In genomic region chr6:31157543-31158139, GRCh38 we compare ENCODE assay signal across 8 cellular contexts. TPM values are rescaled to one million over a fixed set of nuclear protein-coding genes. Genes with fewer than 3 reads are reported as not detected.
DNase-seq lines count a peak whose midpoint lies in the region; ATAC-seq and TF ChIP-seq lines count a peak whose summit lies in the region.

Gene CCHCR1 (minus strand): TSS chr6:31157802. CDS start chr6:31157600, 202 bp downstream.

- TF ChIP-seq EP300 in esophagus muscularis mucosa (IDR thresholded peaks at IDR 0.05): no peak

- peaks cover 3% of the 10 kb centered on the region for H3K36me3 Mint-ChIP-seq in neural crest cell (ENCODE audit: low read depth)

- no peaks in the 10 kb centered on the region for H3K27me3 Mint-ChIP-seq in neural crest cell (ENCODE audit: low read depth)

- no peaks in the 10 kb centered on the region for H3K9me3 ChIP-seq in esophagus muscularis mucosa

- peak within 1 kb of the TSS; percentile 60 to 71 (median 69) for H3K4me3 ChIP-seq in esophagus muscularis mucosa

- no peaks in the 10 kb centered on the region for H3K27me3 ChIP-seq in esophagus muscularis mucosa

- no peaks in the 10 kb centered on the region for H3K9me3 Mint-ChIP-seq in neural crest cell

- H3K27ac ChIP-seq in esophagus muscularis mucosa (replicated peaks in 1 of 4): peak within 1 kb of the TSS; percentile 77 to 84 (median 81)

- TF ChIP-seq POLR2A in esophagus muscularis mucosa (IDR thresholded peaks at IDR 0.05; ENCODE audit: low read depth): no peak

- H3K4me3 Mint-ChIP-seq in neural crest cell: peak within 1 kb of the TSS; percentile 92

- peaks cover 16 to 28% (median 26%) of the 10 kb centered on the region in 4 donors for H3K4me1 ChIP-seq in esophagus muscularis mucosa

- intact Hi-C loops in esophagus muscularis mucosa (cut with DNase I): no loop called here

- 10% methylated on average over 13 of the region's 14 CpGs for WGBS in esophagus muscularis mucosa

- peaks cover 31% of the 10 kb centered on the region for H3K4me1 Mint-ChIP-seq in neural crest cell

- ATAC-seq in GM21529 (IDR thresholded peaks at IDR 0.05; ENCODE audit: unreplicated experiment) (peak; percentile 14), HG03432 (IDR thresholded peaks at IDR 0.05; ENCODE audit: unreplicated experiment) (no peak), GM19328 (IDR thresholded peaks at IDR 0.05; ENCODE audit: unreplicated experiment) (no peak)

- peak within 1 kb of the TSS; percentile 66 for H3K27ac Mint-ChIP-seq in neural crest cell (ENCODE audit: unreplicated experiment)

- H3K36me3 ChIP-seq in esophagus muscularis mucosa: peaks cover 4 to 39% (median 31%) of the 10 kb centered on the region in 4 donors

- TF ChIP-seq CTCF in esophagus muscularis mucosa (IDR thresholded peaks at IDR 0.05): no peak
- TF ChIP-seq CTCF in neural crest cell (conservative IDR thresholded peaks at IDR 0.05): no peak

- DNase-seq in RPMI7951 (ENCODE audit: low read depth): no peak
- no peak for DNase-seq in esophagus muscularis mucosa (ENCODE audit: extremely low spot score)
- no peak for DNase-seq in neural crest cell (ENCODE audit: low read depth, low spot score)
- no peak for DNase-seq in NCI-H1694 (lab: John Stamatoyannopoulos, UW)
- DNase-seq in RKO (ENCODE audit: low spot score): no peak

RNA-seq across cellular contexts. Expression of gene CCHCR1, which starts in this region (rescaled TPM):
- 23.4 and 26.0 TPM in 2 replicates for total RNA-seq in RPMI7951 (2014; rRNA removed; shearing (Covaris generic))
- 10 to 100 TPM in 2 of 4 donors, 1 to 10 TPM in 2; 5.8 to 11.6 (median 9.4) TPM for total RNA-seq in esophagus muscularis mucosa
- total RNA-seq in neural crest cell: 46.7 and 48.6 TPM in 2 replicates
